10 cellular contexts compared by ENCODE assay signal in the genomic region with DNA sequence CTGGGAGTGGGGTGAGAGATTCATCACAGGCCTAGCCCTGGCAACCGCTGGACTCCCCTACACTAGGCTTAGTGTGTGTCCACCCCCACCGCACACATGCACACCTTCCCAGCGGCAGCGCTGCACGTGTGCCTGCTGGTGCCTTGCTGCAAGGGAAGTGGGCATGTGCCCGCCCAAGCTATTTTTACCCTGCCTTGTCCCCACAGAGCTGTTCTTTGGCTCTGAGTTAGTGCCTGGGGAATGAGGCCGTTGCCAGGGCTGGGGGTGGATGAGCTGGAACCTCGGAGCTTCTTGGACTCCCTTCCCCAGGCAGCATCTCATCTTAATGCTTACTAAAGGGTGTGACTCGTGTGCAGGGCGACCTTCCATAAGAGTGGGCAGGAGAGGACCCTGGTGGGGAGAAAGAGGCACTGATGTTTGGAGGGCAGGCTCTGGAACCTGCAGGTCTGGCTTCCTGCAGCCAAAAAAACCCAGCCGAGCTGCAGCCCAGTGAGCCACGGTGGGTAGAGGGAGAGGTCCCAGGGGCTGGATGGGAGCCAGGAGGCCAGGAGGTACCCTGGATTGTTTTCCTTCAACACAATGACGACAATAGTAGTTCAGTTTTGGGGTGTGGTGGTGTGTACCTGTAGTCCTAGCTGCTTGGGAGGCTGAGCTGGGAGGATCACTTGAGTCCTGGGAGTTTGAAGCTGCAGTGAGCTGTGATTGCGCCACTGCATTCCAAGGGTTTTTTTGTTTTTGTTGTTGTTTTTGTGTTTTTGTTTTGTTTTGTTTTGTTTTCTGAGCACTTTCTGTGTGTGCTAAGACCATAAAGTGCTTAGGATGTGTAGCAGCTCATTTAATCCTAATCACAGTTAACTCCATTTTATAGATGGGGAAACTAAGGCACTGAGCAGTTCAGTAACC.
DNase-seq lines count a peak whose midpoint lies in the region; ATAC-seq, FAIRE-seq and TF ChIP-seq lines count a peak whose summit lies in the region.
"Had no signal": no experiment of that assay in that cellular context is flagged by ENCODE, and none has a peak within 500 bp of the region (broad histone marks: within the 10 kb centered on the region; RNA-seq: fewer than 3 reads in every experiment).

No MANE protein-coding gene starts in this region.

- intact Hi-C loops in K562 (cut with micrococcal nuclease), result no loop called here
- intact Hi-C loops in upper lobe of right lung (cut with DNase I), result no loop called here

- H3K4me1 ChIP-seq in K562 (replicated peaks in 1 of 2; ENCODE audit: control insufficient read depth in 2 of 2, insufficient read depth in 2 of 2, low read length in 2 of 2) (peaks cover 27 to 42% of the 10 kb centered on the region in 2 experiments), upper lobe of right lung (peaks cover 17% of the 10 kb centered on the region)

- H2AFZ ChIP-seq in K562 (ENCODE audit: low read depth, low read length), result no peak overlapping the region

- no peak for FAIRE-seq in K562 (lab: Jason Lieb, UNC)

- DNase-seq in stimulated activated CD4-positive, alpha-beta T cell treated with anti-CD3 and anti-CD28 coated beads, Interleukin-4, amount 100 ng/mL, for 1 hour, result peak; percentile 32
- no peak for DNase-seq in stimulated activated CD4-positive, alpha-beta T cell treated with anti-CD3 and anti-CD28 coated beads, Interleukin-4, amount 100 ng/mL, for 24 hours
- DNase-seq in K562 (ENCODE audit: extremely low read depth in 1 of 4, low spot score in 3 of 4), result no peak
- DNase-seq in middle frontal gyrus (ENCODE audit: extremely low spot score, low spot score), result peak; percentile 68
- no peak for DNase-seq in upper lobe of right lung
- DNase-seq in GDM1 (lab: John Stamatoyannopoulos, UW), result no peak
- DNase-seq in mucosa of gallbladder (ENCODE audit: low spot score), result no peak

- no peaks in the 10 kb centered on the region for H3K9me3 ChIP-seq in K562 (replicated peaks; ENCODE audit: control insufficient read depth, insufficient read depth, low read depth, low read length)
- H3K9me3 ChIP-seq in upper lobe of right lung, result no peaks in the 10 kb centered on the region
- H3K9me3 ChIP-seq: ascending aorta had no signal

- 79% methylated on average over 13 of the region's 14 CpGs for WGBS in K562 (ENCODE audit: insufficient coverage, low coverage, missing lambda C conversion rate)

- ATAC-seq in K562 (no peak), upper lobe of right lung (no peak), HG03139 (IDR thresholded peaks at IDR 0.05; ENCODE audit: unreplicated experiment) (no peak)

- H3K4me2 ChIP-seq in K562 (ENCODE audit: insufficient read depth, low read length), result no peak overlapping the region

- peaks cover 3% of the 10 kb centered on the region; the same call in 1 of the 2 replicates for H4K20me1 ChIP-seq in K562 (replicated peaks; ENCODE audit: control insufficient read depth, insufficient read depth, low read length)

- TF ChIP-seq EP300 in K562 (IDR thresholded peaks at IDR 0.05; ENCODE audit: low read length), result no peak

- POLR2A ChIA-PET in K562 (lab: Yijun Ruan, JAX), result interaction anchor here (0.8 kb wide), 1 partner anchor 9 kb away, joined by 4 read pairs; no protein-coding TSS in a partner anchor

- TF ChIP-seq CTCF in K562 (IDR thresholded peaks at IDR 0.05 in 2 of 3, conservative IDR thresholded peaks at IDR 0.05 in 1 of 3; ENCODE audit: insufficient read depth in 2 of 3, low read depth in 1 of 3, low read length in 3 of 3), result no peak
- no peak for TF ChIP-seq CTCF in upper lobe of right lung (IDR thresholded peaks at IDR 0.05)

- in situ Hi-C loops in K562 (cut with MboI), result no loop called here

- H3K27ac ChIP-seq in K562 (ENCODE audit: extremely low read depth, low read depth, low read length) (no peak overlapping the region), upper lobe of right lung (peak overlapping the region; percentile 9)
- H3K27ac ChIP-seq: ascending aorta, C4-2B had no signal

- CTCF ChIA-PET in K562 (lab: Yijun Ruan, JAX; ENCODE audit: low intra/inter-chr PET ratio), result no interaction called here

- TF ChIP-seq POLR2A in K562 (conservative IDR thresholded peaks at IDR 0.05), result no peak

- H3K4me3 ChIP-seq in K562 (no peak overlapping the region), upper lobe of right lung (no peak overlapping the region)

- no peak for TF ChIP-seq RAD21 in K562 (CRISPR knock-in tag; conservative IDR thresholded peaks at IDR 0.05 in 1 of 2, IDR thresholded peaks at IDR 0.05 in 1 of 2)

- no peaks in the 10 kb centered on the region for H3K27me3 ChIP-seq in K562 (ENCODE audit: control insufficient read depth in 2 of 2, insufficient read depth in 2 of 2, low read length in 2 of 2)
- H3K27me3 ChIP-seq in upper lobe of right lung, result no peaks in the 10 kb centered on the region
- H3K27me3 ChIP-seq: ascending aorta had no signal

- H3K36me3 ChIP-seq in K562 (ENCODE audit: control insufficient read depth, insufficient read depth, low read length), result no peaks in the 10 kb centered on the region
- no peaks in the 10 kb centered on the region for H3K36me3 ChIP-seq in upper lobe of right lung
- H3K36me3 ChIP-seq: ascending aorta had no signal

- BruUV-seq in K562 (replicated peaks; lab: Mats Ljungman, UMichigan), result no TSS peak

- H3K79me2 ChIP-seq in K562 (ENCODE audit: control insufficient read depth, insufficient read depth, low read length), result peaks cover 9% of the 10 kb centered on the region; the same call in 1 of the 3 replicates

- H3K9me1 ChIP-seq in K562 (ENCODE audit: control insufficient read depth, insufficient read depth, low read length), result peaks cover 15% of the 10 kb centered on the region

- H3K9ac ChIP-seq in K562 (ENCODE audit: insufficient read depth in 1 of 2, low read depth in 2 of 2, low read length in 2 of 2), result peak overlapping the region in 1 of 2 experiments; percentile 84; a peak in 1 of 4 replicates

TF ChIP-seq in K562, 482 proteins besides CTCF, POLR2A, EP300 and RAD21:
- TF ChIP-seq, protein P1, sequence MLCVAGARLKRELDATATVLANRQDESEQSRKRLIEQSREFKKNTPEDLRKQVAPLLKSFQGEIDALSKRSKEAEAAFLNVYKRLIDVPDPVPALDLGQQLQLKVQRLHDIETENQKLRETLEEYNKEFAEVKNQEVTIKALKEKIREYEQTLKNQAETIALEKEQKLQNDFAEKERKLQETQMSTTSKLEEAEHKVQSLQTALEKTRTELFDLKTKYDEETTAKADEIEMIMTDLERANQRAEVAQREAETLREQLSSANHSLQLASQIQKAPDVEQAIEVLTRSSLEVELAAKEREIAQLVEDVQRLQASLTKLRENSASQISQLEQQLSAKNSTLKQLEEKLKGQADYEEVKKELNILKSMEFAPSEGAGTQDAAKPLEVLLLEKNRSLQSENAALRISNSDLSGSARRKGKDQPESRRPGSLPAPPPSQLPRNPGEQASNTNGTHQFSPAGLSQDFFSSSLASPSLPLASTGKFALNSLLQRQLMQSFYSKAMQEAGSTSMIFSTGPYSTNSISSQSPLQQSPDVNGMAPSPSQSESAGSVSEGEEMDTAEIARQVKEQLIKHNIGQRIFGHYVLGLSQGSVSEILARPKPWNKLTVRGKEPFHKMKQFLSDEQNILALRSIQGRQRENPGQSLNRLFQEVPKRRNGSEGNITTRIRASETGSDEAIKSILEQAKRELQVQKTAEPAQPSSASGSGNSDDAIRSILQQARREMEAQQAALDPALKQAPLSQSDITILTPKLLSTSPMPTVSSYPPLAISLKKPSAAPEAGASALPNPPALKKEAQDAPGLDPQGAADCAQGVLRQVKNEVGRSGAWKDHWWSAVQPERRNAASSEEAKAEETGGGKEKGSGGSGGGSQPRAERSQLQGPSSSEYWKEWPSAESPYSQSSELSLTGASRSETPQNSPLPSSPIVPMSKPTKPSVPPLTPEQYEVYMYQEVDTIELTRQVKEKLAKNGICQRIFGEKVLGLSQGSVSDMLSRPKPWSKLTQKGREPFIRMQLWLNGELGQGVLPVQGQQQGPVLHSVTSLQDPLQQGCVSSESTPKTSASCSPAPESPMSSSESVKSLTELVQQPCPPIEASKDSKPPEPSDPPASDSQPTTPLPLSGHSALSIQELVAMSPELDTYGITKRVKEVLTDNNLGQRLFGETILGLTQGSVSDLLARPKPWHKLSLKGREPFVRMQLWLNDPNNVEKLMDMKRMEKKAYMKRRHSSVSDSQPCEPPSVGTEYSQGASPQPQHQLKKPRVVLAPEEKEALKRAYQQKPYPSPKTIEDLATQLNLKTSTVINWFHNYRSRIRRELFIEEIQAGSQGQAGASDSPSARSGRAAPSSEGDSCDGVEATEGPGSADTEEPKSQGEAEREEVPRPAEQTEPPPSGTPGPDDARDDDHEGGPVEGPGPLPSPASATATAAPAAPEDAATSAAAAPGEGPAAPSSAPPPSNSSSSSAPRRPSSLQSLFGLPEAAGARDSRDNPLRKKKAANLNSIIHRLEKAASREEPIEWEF (CRISPR knock-in tag; IDR thresholded peaks at IDR 0.05), result no peak
- TF ChIP-seq CEBPB (tag; IDR thresholded peaks at IDR 0.05), result peak; percentile 47
TF ChIP-seq in K562: peak in this region for 1.

Comparison
In these comparisons a context has a peak if more than half of its experiments do, and no peak if none do; other contexts are left out.
1. DNase-seq: peak in stimulated activated CD4-positive, alpha-beta T cell treated with anti-CD3 and anti-CD28 coated beads, Interleukin-4, amount 100 ng/mL, for 1 hour (single experiment) and middle frontal gyrus (single experiment); none in stimulated activated CD4-positive, alpha-beta T cell treated with anti-CD3 and anti-CD28 coated beads, Interleukin-4, amount 100 ng/mL, for 24 hours (single experiment), K562 (0 of 4), upper lobe of right lung (single experiment), GDM1 (single experiment) and mucosa of gallbladder (single experiment).